Comparison of ENCODE assay signal across 1 cellular context in genomic region chr20:4157516-4157915, GRCh38.
TF ChIP-seq lines count a peak whose summit lies in the region.

No MANE protein-coding gene starts in this region.

TF ChIP-seq in WTC11, 78 proteins besides CTCF, POLR2A, EP300 and RAD21 (continued from another document):
- TF ChIP-seq E2F4 (CRISPR knock-in tag; IDR thresholded peaks at IDR 0.05; ENCODE audit: borderline replicate concordance, low read depth): no peak
- no peak for TF ChIP-seq ZNF416 (CRISPR knock-in tag; IDR thresholded peaks at IDR 0.05)
